In genomic region chr19:38336638-38337359, GRCh38 we compare ENCODE assay signal across 8 cellular contexts. TPM values are rescaled to one million over a fixed set of nuclear protein-coding genes. Genes with fewer than 3 reads are reported as not detected.
DNase-seq lines count a peak whose midpoint lies in the region; ATAC-seq and TF ChIP-seq lines count a peak whose summit lies in the region.

No MANE protein-coding gene starts in this region.

- peak overlapping the region; percentile 84 for H3K4me3 ChIP-seq in kidney epithelial cell (ENCODE audit: low read depth, low read length)

- TF ChIP-seq CTCF in AG09319 (IDR thresholded peaks at IDR 0.05; ENCODE audit: low read depth, low read length), result no peak
- TF ChIP-seq CTCF in kidney epithelial cell (IDR thresholded peaks at IDR 0.05; ENCODE audit: insufficient read depth, low read length, poor library complexity, severe bottlenecking), result no peak

- DNase-seq in AG09319 (ENCODE audit: extremely low read depth, low read depth) (peak; percentile 72), NCI-H446 treated with DMSO at 0.1 percent for 48 hours (lab: John Stamatoyannopoulos, UW) (peak; percentile 91), cerebellar cortex (ENCODE audit: low spot score) (peak; percentile 95), kidney epithelial cell (ENCODE audit: low read depth) (peak; percentile 61)
- peak; percentile 87 to 92 for DNase-seq in stimulated activated CD4-positive, alpha-beta T cell treated with anti-CD3 and anti-CD28 coated beads, Interleukin-15, amount 100 ng/mL, for 1 hour (ENCODE audit: low read depth in 1 of 2, low spot score in 1 of 2)

- no peaks in the 10 kb centered on the region for H3K27me3 ChIP-seq in kidney epithelial cell (ENCODE audit: control insufficient read depth, insufficient read depth, low read length)

- peak; percentile 49 for ATAC-seq in GM19035 (IDR thresholded peaks at IDR 0.05; ENCODE audit: unreplicated experiment)
- peak; percentile 49 for ATAC-seq in HG03342 (IDR thresholded peaks at IDR 0.05; ENCODE audit: unreplicated experiment)
- peak; percentile 52 to 60 for ATAC-seq in activated CD4-positive, CD25-positive, alpha-beta regulatory T cell treated with anti-CD3 and anti-CD28 coated beads, Interleukin-2, amount 50 U/mL, for 24 hours

- no peaks in the 10 kb centered on the region for H3K36me3 ChIP-seq in kidney epithelial cell (ENCODE audit: control insufficient read depth, insufficient read depth, low read length)

RNA-seq across cellular contexts. Expression of gene CATSPERG, which starts 1.2 kb away (rescaled TPM):
- 1.2 and 1.7 TPM in 2 replicates for total RNA-seq in kidney epithelial cell

RNA-seq across cellular contexts. Expression of gene KCNK6, which starts 17.2 kb away (rescaled TPM):
- total RNA-seq in kidney epithelial cell, result 3.6 and 4.1 TPM in 2 replicates

RNA-seq across cellular contexts. Expression of gene YIF1B, which starts 21.1 kb away (rescaled TPM):
- 66.7 and 80.6 TPM in 2 replicates for total RNA-seq in kidney epithelial cell

RNA-seq across cellular contexts. Expression of gene C19orf33, which starts 32.7 kb away (rescaled TPM):
- 273 and 300 TPM in 2 replicates for total RNA-seq in kidney epithelial cell

RNA-seq across cellular contexts. Expression of gene PSMD8, which starts 37.6 kb away (rescaled TPM):
- 316 and 367 TPM in 2 replicates for total RNA-seq in kidney epithelial cell

Comparison
In these comparisons a context has a peak if more than half of its experiments do, and no peak if none do; other contexts are left out.
1. Peak in every context shown above with its lines: DNase-seq, ATAC-seq and H3K4me3 ChIP-seq.